In genomic region chr2:86139981-86140380, GRCh38 we compare ENCODE assay signal across 17 cellular contexts. TPM values are rescaled to one million over a fixed set of nuclear protein-coding genes. Genes with fewer than 3 reads are reported as not detected.
A peak's percentile ranks its signal among the peaks of the same experiment; 100 is the strongest.
DNase-seq lines count a peak whose midpoint lies in the region; ATAC-seq and TF ChIP-seq lines count a peak whose summit lies in the region.
"Had no signal": no experiment of that assay in that cellular context is flagged by ENCODE, and none has a peak within 500 bp of the region (broad histone marks: within the 10 kb centered on the region; RNA-seq: fewer than 3 reads in every experiment).

No MANE protein-coding gene starts in this region.

- H3K4me1 Mint-ChIP-seq in CD4-positive, CD25-positive, alpha-beta regulatory T cell = peaks cover 0 to 15% (median 7%) of the 10 kb centered on the region in 4 donors
- peaks cover 19% of the 10 kb centered on the region for H3K4me1 Mint-ChIP-seq in CD4-positive, alpha-beta T cell (ENCODE audit: low read depth)
- H3K4me1 Mint-ChIP-seq in activated CD4-positive, alpha-beta memory T cell treated with anti-CD3 and anti-CD28 coated beads for 36 hours (ENCODE audit: low read depth) = peaks cover 16% of the 10 kb centered on the region
- peaks cover 6 to 20% (median 16%) of the 10 kb centered on the region in 4 donors for H3K4me1 Mint-ChIP-seq in naive thymus-derived CD8-positive, alpha-beta T cell
- H3K4me1 Mint-ChIP-seq in endodermal cell = no peaks in the 10 kb centered on the region

- H3K4me3 Mint-ChIP-seq in CD4-positive, CD25-positive, alpha-beta regulatory T cell = no peak overlapping the region
- H3K4me3 Mint-ChIP-seq in CD4-positive, alpha-beta T cell = no peak overlapping the region
- no peak overlapping the region for H3K4me3 Mint-ChIP-seq in activated CD4-positive, alpha-beta memory T cell treated with anti-CD3 and anti-CD28 coated beads for 36 hours
- no peak overlapping the region for H3K4me3 Mint-ChIP-seq in naive thymus-derived CD8-positive, alpha-beta T cell
- H3K4me3 Mint-ChIP-seq in endodermal cell = no peak overlapping the region

- ATAC-seq in CD4-positive, CD25-positive, alpha-beta regulatory T cell (ENCODE audit: low read depth in 2 of 2) = peak in 1 of 2 donors; percentile 43
- peak; percentile 57 for ATAC-seq in CD4-positive, alpha-beta T cell (ENCODE audit: poor library complexity)
- peak; percentile 53 to 77 for ATAC-seq in naive thymus-derived CD8-positive, alpha-beta T cell
- no peak for ATAC-seq in HG03280 (IDR thresholded peaks at IDR 0.05; ENCODE audit: unreplicated experiment)

- peaks cover 64% of the 10 kb centered on the region for H3K36me3 Mint-ChIP-seq in CD4-positive, CD25-positive, alpha-beta regulatory T cell
- peaks cover 97% of the 10 kb centered on the region for H3K36me3 Mint-ChIP-seq in CD4-positive, alpha-beta T cell (ENCODE audit: low read depth)
- peaks cover 71% of the 10 kb centered on the region for H3K36me3 Mint-ChIP-seq in activated CD4-positive, alpha-beta memory T cell treated with anti-CD3 and anti-CD28 coated beads for 36 hours
- H3K36me3 Mint-ChIP-seq in naive thymus-derived CD8-positive, alpha-beta T cell = peaks cover 13 to 89% (median 42%) of the 10 kb centered on the region in 3 donors
- peaks cover 84% of the 10 kb centered on the region for H3K36me3 Mint-ChIP-seq in endodermal cell (ENCODE audit: low read depth)

- 91 to 100% methylated on average over 3 to 4 of the region's 4 CpGs for WGBS in endodermal cell (ENCODE audit: insufficient coverage in 1 of 2, insufficient read length in 1 of 2), 2 experiments

- peaks cover 83% of the 10 kb centered on the region for H3K36me3 ChIP-seq in CD4-positive, CD25-positive, alpha-beta regulatory T cell (ENCODE audit: control insufficient read depth, insufficient read depth, low read length)
- H3K36me3 ChIP-seq in endodermal cell (ENCODE audit: control insufficient read depth, insufficient read depth, low read length) = peaks cover 93% of the 10 kb centered on the region

- H3K27ac Mint-ChIP-seq in CD4-positive, CD25-positive, alpha-beta regulatory T cell = peak overlapping the region; percentile 21 to 43 (median 38)
- H3K27ac Mint-ChIP-seq in CD4-positive, alpha-beta T cell = peak overlapping the region; percentile 42
- H3K27ac Mint-ChIP-seq in activated CD4-positive, alpha-beta memory T cell treated with anti-CD3 and anti-CD28 coated beads for 36 hours = peak overlapping the region; percentile 54
- H3K27ac Mint-ChIP-seq in naive thymus-derived CD8-positive, alpha-beta T cell = peak overlapping the region in 8 of 10 donors; percentile 11 to 93 (median 72)
- H3K27ac Mint-ChIP-seq in endodermal cell = no peak overlapping the region

- no peak overlapping the region for H3K27ac ChIP-seq in CD4-positive, CD25-positive, alpha-beta regulatory T cell (ENCODE audit: insufficient read depth, low read length, poor library complexity, severe bottlenecking)
- H3K27ac ChIP-seq in CD4-positive, alpha-beta T cell (ENCODE audit: low read depth, low read length) = no peak overlapping the region
- no peak overlapping the region for H3K27ac ChIP-seq in endodermal cell (ENCODE audit: low read depth, low read length)
- H3K27ac ChIP-seq: Peyer's patch had no signal

- no peak overlapping the region for H3K4me3 ChIP-seq in CD4-positive, CD25-positive, alpha-beta regulatory T cell (ENCODE audit: low read depth, low read length)
- no peak overlapping the region for H3K4me3 ChIP-seq in endodermal cell (ENCODE audit: low read length)
- H3K4me3 ChIP-seq: Peyer's patch had no signal

- DNase-seq in CD4-positive, CD25-positive, alpha-beta regulatory T cell = peak in 1 of 3 donors; percentile 10
- DNase-seq in CD4-positive, alpha-beta T cell = no peak
- DNase-seq in activated CD4-positive, alpha-beta memory T cell treated with anti-CD3 and anti-CD28 coated beads for 36 hours = no peak
- DNase-seq in naive thymus-derived CD8-positive, alpha-beta T cell = peak in 3 of 10 donors; percentile 5 to 31 (median 18)
- DNase-seq in mucosa of gallbladder (ENCODE audit: low spot score) (no peak), endodermal cell (no peak)
- DNase-seq: COR-L47, HCEC 1CT, IMR-90, NCI-H1417, NCI-H1930, NCI-H2171, NCI-H446 treated with DMSO at 0.1 percent for 48 hours, NCI-H774, Peyer's patch, Right ventricle myocardium superior had no signal

- H3K9ac ChIP-seq in endodermal cell (ENCODE audit: extremely low read depth, low read length, poor library complexity, severe bottlenecking) = no peak overlapping the region

- no peak for TF ChIP-seq CTCF in CD4-positive, alpha-beta T cell (IDR thresholded peaks at IDR 0.05)
- no peak for TF ChIP-seq CTCF in endodermal cell (conservative IDR thresholded peaks at IDR 0.05)

- no peaks in the 10 kb centered on the region for H3K9me3 Mint-ChIP-seq in CD4-positive, CD25-positive, alpha-beta regulatory T cell
- H3K9me3 Mint-ChIP-seq in CD4-positive, alpha-beta T cell = no peaks in the 10 kb centered on the region
- H3K9me3 Mint-ChIP-seq in activated CD4-positive, alpha-beta memory T cell treated with anti-CD3 and anti-CD28 coated beads for 36 hours = no peaks in the 10 kb centered on the region
- H3K9me3 Mint-ChIP-seq in naive thymus-derived CD8-positive, alpha-beta T cell = no peaks in the 10 kb centered on the region
- H3K9me3 Mint-ChIP-seq in endodermal cell = no peaks in the 10 kb centered on the region

- no peaks in the 10 kb centered on the region for H3K9me3 ChIP-seq in CD4-positive, CD25-positive, alpha-beta regulatory T cell (ENCODE audit: control insufficient read depth in 2 of 2, low read length in 2 of 2)
- H3K9me3 ChIP-seq in CD4-positive, alpha-beta T cell (ENCODE audit: control insufficient read depth, low read length) = no peaks in the 10 kb centered on the region
- H3K9me3 ChIP-seq in endodermal cell (ENCODE audit: control insufficient read depth, low read length) = no peaks in the 10 kb centered on the region
- H3K9me3 ChIP-seq: Peyer's patch had no signal

- CTCF ChIA-PET in CD4-positive, alpha-beta T cell (lab: Charles Lee) = no interaction called here
- CTCF ChIA-PET in activated CD4-positive, alpha-beta memory T cell treated with anti-CD3 and anti-CD28 coated beads for 36 hours (lab: Charles Lee) = interaction anchor here (1.6 kb wide), 1 partner anchor 313 kb away, joined by 3 read pairs; no protein-coding TSS in a partner anchor

- H3K4me1 ChIP-seq in CD4-positive, CD25-positive, alpha-beta regulatory T cell (ENCODE audit: control insufficient read depth, insufficient read depth, low read length, poor library complexity, severe bottlenecking) = peaks cover 6% of the 10 kb centered on the region
- peaks cover 4% of the 10 kb centered on the region for H3K4me1 ChIP-seq in endodermal cell (ENCODE audit: control insufficient read depth, insufficient read depth, low read length)
- H3K4me1 ChIP-seq: Peyer's patch had no signal

- H3K27me3 Mint-ChIP-seq in CD4-positive, CD25-positive, alpha-beta regulatory T cell = no peaks in the 10 kb centered on the region
- H3K27me3 Mint-ChIP-seq in CD4-positive, alpha-beta T cell = no peaks in the 10 kb centered on the region
- no peaks in the 10 kb centered on the region for H3K27me3 Mint-ChIP-seq in activated CD4-positive, alpha-beta memory T cell treated with anti-CD3 and anti-CD28 coated beads for 36 hours
- H3K27me3 Mint-ChIP-seq in naive thymus-derived CD8-positive, alpha-beta T cell = no peaks in the 10 kb centered on the region
- H3K27me3 Mint-ChIP-seq in endodermal cell (ENCODE audit: insufficient read depth) = no peaks in the 10 kb centered on the region

- intact Hi-C loops in CD4-positive, alpha-beta T cell (cut with DNase I, micrococcal nuclease) = loop anchor here in 1 of 2 experiments (10.0 kb wide), 1 partner anchor 315 kb away; no protein-coding TSS in a partner anchor
- intact Hi-C loops in activated CD4-positive, alpha-beta memory T cell treated with anti-CD3 and anti-CD28 coated beads for 36 hours (cut with micrococcal nuclease) = loop anchor here (2.0 kb wide), 1 partner anchor 33 kb away; the partner anchor contains the start of gene PTCD3

- POLR2A ChIA-PET in CD4-positive, alpha-beta T cell (lab: Charles Lee) = no interaction called here
- POLR2A ChIA-PET in activated CD4-positive, alpha-beta memory T cell treated with anti-CD3 and anti-CD28 coated beads for 36 hours (lab: Charles Lee) = no interaction called here
- POLR2A ChIA-PET in naive thymus-derived CD8-positive, alpha-beta T cell (lab: Charles Lee) = interaction anchor here (1.0 kb wide), 1 partner anchor 66 kb away, joined by 5 read pairs; no protein-coding TSS in a partner anchor

- no peaks in the 10 kb centered on the region for H3K27me3 ChIP-seq in CD4-positive, CD25-positive, alpha-beta regulatory T cell (ENCODE audit: control insufficient read depth, insufficient read depth, low read length)
- H3K27me3 ChIP-seq in CD4-positive, alpha-beta T cell (ENCODE audit: control insufficient read depth, insufficient read depth, low read length) = no peaks in the 10 kb centered on the region
- no peaks in the 10 kb centered on the region for H3K27me3 ChIP-seq in endodermal cell (ENCODE audit: control insufficient read depth, insufficient read depth, low read length, poor library complexity, severe bottlenecking)
- H3K27me3 ChIP-seq: Peyer's patch had no signal

RNA-seq across cellular contexts. Expression of gene PTCD3, which starts 33.9 kb away (rescaled TPM):
- 147 TPM for total RNA-seq in CD4-positive, CD25-positive, alpha-beta regulatory T cell
- polyA plus RNA-seq in CD4-positive, CD25-positive, alpha-beta regulatory T cell = 10 to 100 TPM; 39.6 to 47.3 (median 44.5) TPM
- total RNA-seq in CD4-positive, alpha-beta T cell = 100 to 1,000 TPM; 154 to 161 TPM
- 100 to 1,000 TPM; 172 to 175 TPM for total RNA-seq in activated CD4-positive, alpha-beta memory T cell treated with anti-CD3 and anti-CD28 coated beads for 36 hours
- 100 to 1,000 TPM; 182 to 202 TPM for total RNA-seq in naive thymus-derived CD8-positive, alpha-beta T cell
- 10 to 100 TPM; 41.5 to 42.1 (median 41.7) TPM for polyA plus RNA-seq in naive thymus-derived CD8-positive, alpha-beta T cell
- total RNA-seq in mucosa of gallbladder = 64.0 TPM
- total RNA-seq in endodermal cell = 100 to 1,000 TPM; 184 to 191 TPM
- 149 TPM for polyA plus RNA-seq in endodermal cell (2013, experiment 1 of 2)
- polyA plus RNA-seq in endodermal cell (2013, experiment 2 of 2) = 126 TPM

RNA-seq across cellular contexts. Expression of gene POLR1A, which starts 34.3 kb away (rescaled TPM):
- total RNA-seq in CD4-positive, CD25-positive, alpha-beta regulatory T cell = 23.9 TPM
- 1 to 10 TPM; 1.3 to 3.0 (median 2.3) TPM for polyA plus RNA-seq in CD4-positive, CD25-positive, alpha-beta regulatory T cell
- 10 to 100 TPM; 13.1 to 13.4 TPM for total RNA-seq in CD4-positive, alpha-beta T cell
- total RNA-seq in activated CD4-positive, alpha-beta memory T cell treated with anti-CD3 and anti-CD28 coated beads for 36 hours = 10 to 100 TPM; 27.2 to 33.8 TPM
- 10 to 100 TPM; 20.0 to 22.9 TPM for total RNA-seq in naive thymus-derived CD8-positive, alpha-beta T cell
- 1 to 10 TPM; 1.1 to 5.7 (median 3.0) TPM for polyA plus RNA-seq in naive thymus-derived CD8-positive, alpha-beta T cell
- total RNA-seq in mucosa of gallbladder (23.1 TPM), endodermal cell (10 to 100 TPM; 37.9 to 45.5 TPM)
- polyA plus RNA-seq in endodermal cell (2013, experiment 1 of 2) = 20.6 TPM
- 19.8 TPM for polyA plus RNA-seq in endodermal cell (2013, experiment 2 of 2)

RNA-seq across cellular contexts. Expression of gene IMMT, which starts 55.3 kb away (rescaled TPM):
- 61.9 TPM for total RNA-seq in CD4-positive, CD25-positive, alpha-beta regulatory T cell
- polyA plus RNA-seq in CD4-positive, CD25-positive, alpha-beta regulatory T cell = 10 to 100 TPM; 58.4 to 71.3 (median 62.6) TPM
- total RNA-seq in CD4-positive, alpha-beta T cell = 10 to 100 TPM; 39.5 to 40.8 TPM
- total RNA-seq in activated CD4-positive, alpha-beta memory T cell treated with anti-CD3 and anti-CD28 coated beads for 36 hours = 100 to 1,000 TPM; 170 to 172 TPM
- 10 to 100 TPM; 79.7 to 86.2 TPM for total RNA-seq in naive thymus-derived CD8-positive, alpha-beta T cell
- 10 to 100 TPM; 47.5 to 71.9 (median 61.4) TPM for polyA plus RNA-seq in naive thymus-derived CD8-positive, alpha-beta T cell
- 74.7 TPM for total RNA-seq in mucosa of gallbladder
- 10 to 100 TPM; 96.8 to 99.9 TPM for total RNA-seq in endodermal cell
- 108 TPM for polyA plus RNA-seq in endodermal cell (2013, experiment 1 of 2)
- polyA plus RNA-seq in endodermal cell (2013, experiment 2 of 2) = 101 TPM

RNA-seq across cellular contexts. Expression of gene MRPL35, which starts 59.3 kb away (rescaled TPM):
- total RNA-seq in CD4-positive, CD25-positive, alpha-beta regulatory T cell = 10.1 TPM
- 10 to 100 TPM; 38.7 to 53.1 (median 39.8) TPM for polyA plus RNA-seq in CD4-positive, CD25-positive, alpha-beta regulatory T cell
- total RNA-seq in CD4-positive, alpha-beta T cell = 1 to 10 TPM; 5.4 to 6.1 TPM
- total RNA-seq in activated CD4-positive, alpha-beta memory T cell treated with anti-CD3 and anti-CD28 coated beads for 36 hours = 10 to 100 TPM; 68.6 to 72.4 TPM
- total RNA-seq in naive thymus-derived CD8-positive, alpha-beta T cell = 10 to 100 TPM; 17.8 to 22.8 TPM
- polyA plus RNA-seq in naive thymus-derived CD8-positive, alpha-beta T cell = 10 to 100 TPM; 17.5 to 40.6 (median 24.7) TPM
- total RNA-seq in mucosa of gallbladder (39.5 TPM), endodermal cell (10 to 100 TPM; 29.8 to 30.9 TPM)
- 31.9 TPM for polyA plus RNA-seq in endodermal cell (2013, experiment 1 of 2)
- 33.6 TPM for polyA plus RNA-seq in endodermal cell (2013, experiment 2 of 2)
